In genomic region chrX:14050704-14051103, GRCh38 we compare ENCODE assay signal across 15 cellular contexts.
"Had no signal": no experiment of that assay in that cellular context is flagged by ENCODE, and none has a peak within 500 bp of the region (broad histone marks: within the 10 kb centered on the region; RNA-seq: fewer than 3 reads in every experiment).

No MANE protein-coding gene starts in this region.

- H3K9me3 Mint-ChIP-seq: activated naive CD4-positive, alpha-beta T cell treated with anti-CD3 and anti-CD28 coated beads for 36 hours; activated T-helper 2 cell treated with anti-CD3 and anti-CD28 coated beads, Interferon-gamma antibody, Interleukin-2, Interleukin-4, amounts not matched to agents 10 μg/mL and 5 μg/mL and 100 μg/mL, durations not matched to agents 14 hours and 24 hours and 36 hours; stimulated activated memory B cell treated with anti-CD40 and anti-IgM and Interleukin-4, amounts not matched to agents 10 μg/mL and 1 μg/mL and 100 μg/mL, for 72 hours had no signal

- H3K4me3 ChIP-seq: gastroesophageal sphincter, heart right ventricle, neural progenitor cell, ovary, right lobe of liver, tibial artery had no signal

- H3K36me3 Mint-ChIP-seq: brain; naive B cell; neural progenitor cell; stimulated activated memory B cell treated with anti-CD40 and anti-IgM and Interleukin-4, amounts not matched to agents 10 μg/mL and 1 μg/mL and 100 μg/mL, for 72 hours had no signal

- H3K4me3 Mint-ChIP-seq: activated naive CD4-positive, alpha-beta T cell treated with anti-CD3 and anti-CD28 coated beads for 36 hours; brain; naive B cell; neural progenitor cell; stimulated activated memory B cell treated with anti-CD40 and anti-IgM and Interleukin-4, amounts not matched to agents 10 μg/mL and 1 μg/mL and 100 μg/mL, for 72 hours had no signal

- H3K27ac Mint-ChIP-seq: activated naive CD4-positive, alpha-beta T cell treated with anti-CD3 and anti-CD28 coated beads for 36 hours; activated T-helper 2 cell treated with anti-CD3 and anti-CD28 coated beads, Interferon-gamma antibody, Interleukin-2, Interleukin-4, amounts not matched to agents 10 μg/mL and 5 μg/mL and 100 μg/mL, durations not matched to agents 14 hours and 24 hours and 36 hours; brain; naive B cell; neural progenitor cell; stimulated activated memory B cell treated with anti-CD40 and anti-IgM and Interleukin-4, amounts not matched to agents 10 μg/mL and 1 μg/mL and 100 μg/mL, for 72 hours had no signal

- DNase-seq: activated CD4-positive, alpha-beta T cell treated with anti-CD3 and anti-CD28 coated beads, Interleukin-2, amount 50 U/mL, for 4 hours; activated naive CD4-positive, alpha-beta T cell treated with anti-CD3 and anti-CD28 coated beads for 36 hours; effector CD8-positive, alpha-beta T cell; heart right ventricle; naive B cell; ovary; right lobe of liver; stimulated activated CD4-positive, alpha-beta T cell treated with anti-CD3 and anti-CD28 coated beads, Interleukin-2, amount 100 ng/mL, for 24 hours; tibial artery had no signal

- ATAC-seq: activated CD4-positive, CD25-positive, alpha-beta regulatory T cell treated with anti-CD3 and anti-CD28 coated beads, Interleukin-2, amount 50 U/mL, for 24 hours; gastroesophageal sphincter; right lobe of liver; stimulated activated memory B cell treated with anti-CD40 and anti-IgM and Interleukin-4, amounts not matched to agents 10 μg/mL and 1 μg/mL and 100 μg/mL, for 72 hours had no signal

- H3K4me1 Mint-ChIP-seq: brain; naive B cell; neural progenitor cell; stimulated activated memory B cell treated with anti-CD40 and anti-IgM and Interleukin-4, amounts not matched to agents 10 μg/mL and 1 μg/mL and 100 μg/mL, for 72 hours had no signal

- H3K27me3 Mint-ChIP-seq: stimulated activated memory B cell treated with anti-CD40 and anti-IgM and Interleukin-4, amounts not matched to agents 10 μg/mL and 1 μg/mL and 100 μg/mL, for 72 hours had no signal
